9 cellular contexts compared by ENCODE assay signal in the genomic region with DNA sequence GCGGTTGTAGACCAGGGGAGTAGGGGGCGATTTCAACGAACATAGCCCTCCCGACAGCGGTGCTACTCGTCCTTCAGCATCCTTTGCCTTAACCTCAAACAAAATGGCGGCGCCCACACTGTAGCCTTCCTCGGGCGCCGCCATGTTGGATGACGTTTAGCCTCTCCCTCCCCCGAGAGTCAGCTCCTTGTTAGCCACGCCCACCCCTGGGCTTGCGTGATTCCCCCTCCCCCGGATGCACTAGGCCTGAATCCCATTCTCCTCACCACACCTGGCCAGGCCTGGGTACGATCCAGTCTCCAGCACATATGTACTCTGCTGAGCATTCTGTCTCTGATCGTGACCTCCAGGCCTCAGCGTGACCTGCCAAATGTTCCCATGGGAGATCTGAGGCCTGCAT. TPM values are rescaled to one million over a fixed set of nuclear protein-coding genes. Genes with fewer than 3 reads are reported as not detected.
DNase-seq lines count a peak whose midpoint lies in the region; ATAC-seq and TF ChIP-seq lines count a peak whose summit lies in the region.
"Had no signal": no experiment of that assay in that cellular context is flagged by ENCODE, and none has a peak within 500 bp of the region (broad histone marks: within the 10 kb centered on the region; RNA-seq: fewer than 3 reads in every experiment).

No MANE protein-coding gene starts in this region.

- intact Hi-C loops in prostate gland (cut with DNase I): no loop called here

- no peak for TF ChIP-seq POLR2A in prostate gland (IDR thresholded peaks at IDR 0.05)

- no peaks in the 10 kb centered on the region for H3K9me3 Mint-ChIP-seq in naive thymus-derived CD8-positive, alpha-beta T cell

- peaks cover 10% of the 10 kb centered on the region for H3K4me1 ChIP-seq in iPS-18a (ENCODE audit: control insufficient read depth, low read depth, low read length)
- no peaks in the 10 kb centered on the region for H3K4me1 ChIP-seq in prostate gland (replicated peaks)

- WGBS in prostate gland: 46% methylated on average over 18 of the region's 19 CpGs

- H3K27me3 ChIP-seq in iPS-18a (ENCODE audit: control insufficient read depth, insufficient read depth, low read length): no peaks in the 10 kb centered on the region
- H3K27me3 ChIP-seq in prostate gland (replicated peaks; ENCODE audit: insufficient read depth): no peaks in the 10 kb centered on the region
- no peaks in the 10 kb centered on the region for H3K27me3 ChIP-seq in MG63

- H3K4me3 ChIP-seq in iPS-18a (ENCODE audit: low read length): peak overlapping the region; percentile 40
- no peak overlapping the region for H3K4me3 ChIP-seq in prostate gland
- H3K4me3 ChIP-seq in MG63: no peak overlapping the region

- peak overlapping the region; percentile 71 for H3K9ac ChIP-seq in iPS-18a (ENCODE audit: low read length)
- H3K9ac ChIP-seq: KMS-11 had no signal

- POLR2A ChIA-PET in naive thymus-derived CD8-positive, alpha-beta T cell (lab: Charles Lee): no interaction called here

- H3K9me3 ChIP-seq in iPS-18a (ENCODE audit: control insufficient read depth, low read depth, low read length) (no peaks in the 10 kb centered on the region), prostate gland (no peaks in the 10 kb centered on the region), MG63 (no peaks in the 10 kb centered on the region)

- peak; percentile 27 for DNase-seq in HCEC 1CT
- peak; percentile 3 for DNase-seq in brain pericyte (ENCODE audit: low read depth, low spot score)
- DNase-seq in prostate gland (ENCODE audit: low spot score): peak; percentile 4
- no peak for DNase-seq in naive thymus-derived CD8-positive, alpha-beta T cell
- no peak for DNase-seq in activated CD4-positive, CD25-positive, alpha-beta regulatory T cell (lab: John Stamatoyannopoulos, UW)
- no peak for DNase-seq in MG63
- DNase-seq in NCI-H2171 treated with DMSO at 0.1 percent for 48 hours (lab: John Stamatoyannopoulos, UW): no peak

- H3K27me3 Mint-ChIP-seq in naive thymus-derived CD8-positive, alpha-beta T cell: no peaks in the 10 kb centered on the region

- H3K36me3 Mint-ChIP-seq in naive thymus-derived CD8-positive, alpha-beta T cell: no peaks in the 10 kb centered on the region

- no peak overlapping the region for H3K27ac Mint-ChIP-seq in naive thymus-derived CD8-positive, alpha-beta T cell

- H3K4me3 Mint-ChIP-seq in naive thymus-derived CD8-positive, alpha-beta T cell: no peak overlapping the region

- peak overlapping the region; percentile 76 for H3K27ac ChIP-seq in iPS-18a (ENCODE audit: low read length)
- H3K27ac ChIP-seq in prostate gland: no peak overlapping the region
- H3K27ac ChIP-seq: KMS-11 had no signal

- no peaks in the 10 kb centered on the region for H3K4me1 Mint-ChIP-seq in naive thymus-derived CD8-positive, alpha-beta T cell

- ATAC-seq in naive thymus-derived CD8-positive, alpha-beta T cell: no peak

- no peak for TF ChIP-seq CTCF in prostate gland (IDR thresholded peaks at IDR 0.05)

- H3K36me3 ChIP-seq in iPS-18a (ENCODE audit: control insufficient read depth, low read depth, low read length) (no peaks in the 10 kb centered on the region), prostate gland (no peaks in the 10 kb centered on the region), MG63 (no peaks in the 10 kb centered on the region)

RNA-seq across cellular contexts. Expression of gene ZNF157, which starts 49.0 kb away (rescaled TPM):
- 1 to 10 TPM in 1 of 2 donors, under 1 TPM in 1; 0.32 to 1.4 TPM for total RNA-seq in prostate gland
- 1 to 10 TPM; 2.0 to 2.2 TPM for total RNA-seq in naive thymus-derived CD8-positive, alpha-beta T cell
- polyA plus RNA-seq in naive thymus-derived CD8-positive, alpha-beta T cell: under 1 TPM; 0.34 to 0.67 (median 0.61) TPM
- 2.2 TPM in 1 of 2 replicates, not detected in the other for total RNA-seq in MG63 (2014; rRNA removed; shearing (Covaris generic); ENCODE audit: low replicate concordance)

Comparison
In these comparisons a context has a peak if more than half of its experiments do, and no peak if none do; other contexts are left out.
1. DNase-seq: peak in HCEC 1CT (single experiment), brain pericyte (single experiment) and prostate gland (single experiment); none in naive thymus-derived CD8-positive, alpha-beta T cell (0 of 10), activated CD4-positive, CD25-positive, alpha-beta regulatory T cell (0 of 4), MG63 (single experiment) and NCI-H2171 treated with DMSO at 0.1 percent for 48 hours (single experiment).